In genomic region chr10:59954296-59954695, GRCh38 we compare ENCODE assay signal across 14 cellular contexts. TPM values are rescaled to one million over a fixed set of nuclear protein-coding genes. Genes with fewer than 3 reads are reported as not detected.
A peak's percentile ranks its signal among the peaks of the same experiment; 100 is the strongest.
DNase-seq lines count a peak whose midpoint lies in the region; ATAC-seq and TF ChIP-seq lines count a peak whose summit lies in the region.
"Had no signal": no experiment of that assay in that cellular context is flagged by ENCODE, and none has a peak within 500 bp of the region (broad histone marks: within the 10 kb centered on the region; RNA-seq: fewer than 3 reads in every experiment).

No MANE protein-coding gene starts in this region.

- TF ChIP-seq CTCF in AG09309 (IDR thresholded peaks at IDR 0.05; ENCODE audit: control insufficient read depth, insufficient read depth, low read depth, low read length, missing control alignments) (no peak), choroid plexus epithelial cell (conservative IDR thresholded peaks at IDR 0.05; ENCODE audit: low read depth, low read length) (no peak), psoas muscle (IDR thresholded peaks at IDR 0.05) (no peak)

- ATAC-seq in psoas muscle = no peak

- WGBS in psoas muscle, 3 donors = 61 to 67% (median 67%) methylated on average over 3 of the region's 3 CpGs

- H3K4me2 ChIP-seq in Karpas-422 (ENCODE audit: low read depth, low read length, poor library complexity, severe bottlenecking) = no peak overlapping the region

- no peak overlapping the region for H3K9ac ChIP-seq in Karpas-422 (ENCODE audit: low read length)

- H3K27me3 ChIP-seq in Karpas-422 (ENCODE audit: low read length) = no peaks in the 10 kb centered on the region
- H3K27me3 ChIP-seq in psoas muscle (ENCODE audit: insufficient read depth in 3 of 3, low read length in 2 of 3) = no peaks in the 10 kb centered on the region
- H3K27me3 ChIP-seq: MG63 had no signal

- H3K27ac ChIP-seq in Karpas-422 (ENCODE audit: low read length) (no peak overlapping the region), psoas muscle (no peak overlapping the region)
- H3K27ac ChIP-seq: C4-2B had no signal

- no peaks in the 10 kb centered on the region for H3K9me2 ChIP-seq in Karpas-422 (replicated peaks; ENCODE audit: insufficient read depth, low read length)

- H2AFZ ChIP-seq in Karpas-422 (ENCODE audit: low read length) = no peak overlapping the region

- H3K36me3 ChIP-seq in Karpas-422 (ENCODE audit: insufficient read depth, low read length) = no peaks in the 10 kb centered on the region
- no peaks in the 10 kb centered on the region for H3K36me3 ChIP-seq in psoas muscle (ENCODE audit: insufficient read depth in 1 of 2, low read depth in 1 of 2)
- H3K36me3 ChIP-seq: MG63 had no signal

- no peaks in the 10 kb centered on the region for H4K20me1 ChIP-seq in Karpas-422 (ENCODE audit: insufficient read depth, low read depth, low read length)

- H3K4me1 ChIP-seq in Karpas-422 (ENCODE audit: low read length) (no peaks in the 10 kb centered on the region), psoas muscle (no peaks in the 10 kb centered on the region)

- DNase-seq in AG09309 (ENCODE audit: low read depth) (peak; percentile 1), NCI-H226 (peak; percentile 38), choroid plexus epithelial cell (ENCODE audit: low read depth) (peak; percentile 23), kidney glomerular epithelial cell (lab: John Stamatoyannopoulos, UW) (peak; percentile 26), NK-92 (lab: John Stamatoyannopoulos, UW; ENCODE audit: unreplicated experiment) (no peak), Karpas-422 (no peak), psoas muscle (no peak)
- no peak for DNase-seq in effector CD4-positive, alpha-beta T cell
- DNase-seq: MG63, NCI-H1092 treated with DMSO at 0.1 percent for 48 hours, NCI-H2081 treated with DMSO at 0.1 percent for 48 hours, NCI-H524, RPMI8226 had no signal

- no peaks in the 10 kb centered on the region for H3K9me3 ChIP-seq in Karpas-422 (ENCODE audit: low read length)
- no peaks in the 10 kb centered on the region for H3K9me3 ChIP-seq in psoas muscle
- H3K9me3 ChIP-seq: MG63 had no signal

- intact Hi-C loops in psoas muscle (cut with DNase I) = no loop called here

- no peak overlapping the region for H3K4me3 ChIP-seq in AG09309 (ENCODE audit: control insufficient read depth, low read depth, low read length)
- H3K4me3 ChIP-seq in choroid plexus epithelial cell (ENCODE audit: low read depth, low read length) = no peak overlapping the region
- H3K4me3 ChIP-seq in Karpas-422 (ENCODE audit: low read length) = no peak overlapping the region
- no peak overlapping the region for H3K4me3 ChIP-seq in psoas muscle
- H3K4me3 ChIP-seq: MG63 had no signal

- H3K79me2 ChIP-seq in Karpas-422 (ENCODE audit: low read length) = no peaks in the 10 kb centered on the region

RNA-seq across cellular contexts. Expression of gene CCDC6, which starts 47.9 kb away (rescaled TPM):
- 25.7 and 50.9 TPM in 2 replicates for total RNA-seq in Karpas-422 (2014; rRNA removed; shearing (Covaris generic); ENCODE audit: low replicate concordance)
- total RNA-seq in psoas muscle = 10 to 100 TPM; 14.5 to 40.1 (median 23.0) TPM
- 10 to 100 TPM in 2 of 3 donors, 1 to 10 TPM in 1; 9.2 to 31.6 (median 11.3) TPM for polyA plus RNA-seq in psoas muscle

Comparison
In these comparisons a context has a peak if more than half of its experiments do, and no peak if none do; other contexts are left out.
1. DNase-seq: peak in AG09309 (single experiment), NCI-H226 (single experiment), choroid plexus epithelial cell (single experiment) and kidney glomerular epithelial cell (single experiment); none in NK-92 (single experiment), effector CD4-positive, alpha-beta T cell (single experiment), Karpas-422 (single experiment) and psoas muscle (0 of 2).